Comparison of ENCODE assay signal across 8 cellular contexts in genomic region chr13:108342369-108343289, GRCh38.
DNase-seq lines count a peak whose midpoint lies in the region; ATAC-seq and TF ChIP-seq lines count a peak whose summit lies in the region.

No MANE protein-coding gene starts in this region.

- no peaks in the 10 kb centered on the region for H4K20me1 ChIP-seq in OCI-LY7 (ENCODE audit: insufficient read depth, low read length)

- no TSS peak for BruUV-seq in OCI-LY7 (replicated peaks; lab: Mats Ljungman, UMichigan)

- intact Hi-C loops in OCI-LY7 (cut with micrococcal nuclease; ENCODE audit: unreplicated experiment): no loop called here
- intact Hi-C loops in dorsolateral prefrontal cortex (cut with DNase I): loop anchor here in 1 of 2 donors (10.0 kb wide), 1 partner anchor 552 kb away; no protein-coding TSS in a partner anchor

- no peaks in the 10 kb centered on the region for H3K79me2 ChIP-seq in OCI-LY7 (ENCODE audit: insufficient read depth, low read depth, low read length)

- no peaks in the 10 kb centered on the region for H3K36me3 ChIP-seq in OCI-LY7 (ENCODE audit: insufficient read depth, low read length)

- H2AFZ ChIP-seq in OCI-LY7 (ENCODE audit: low read length): no peak overlapping the region

- CTCF ChIA-PET in OCI-LY7 (lab: Charles Lee; ENCODE audit: unreplicated experiment): no interaction called here

- POLR2A ChIA-PET in OCI-LY7 (lab: Charles Lee): no interaction called here

- DNase-seq in AG10803 (ENCODE audit: low read depth) (peak; percentile 29), OCI-LY7 (ENCODE audit: low spot score) (no peak), dorsolateral prefrontal cortex (peak in 1 of 10 donors; percentile 16), myocyte (ENCODE audit: low read depth) (peak; percentile 43), coronary artery (ENCODE audit: low spot score) (no peak)

- H3K27me3 ChIP-seq in dorsolateral prefrontal cortex: peaks cover 0 to 10% (median 0%) of the 10 kb centered on the region in 45 donors

- no peaks in the 10 kb centered on the region for H3K4me1 ChIP-seq in OCI-LY7 (ENCODE audit: insufficient read depth, low read length, poor library complexity, severe bottlenecking)

- H3K9me3 ChIP-seq in OCI-LY7 (ENCODE audit: low read length): no peaks in the 10 kb centered on the region

- peak; percentile 60 for TF ChIP-seq CTCF in AG10803 (conservative IDR thresholded peaks at IDR 0.05; ENCODE audit: low read length)
- TF ChIP-seq CTCF in GM12873 (IDR thresholded peaks at IDR 0.05; ENCODE audit: insufficient read depth, low read depth, low read length, missing control alignments): peak; percentile 52
- peak; percentile 30; the same call in 1 of the 2 replicates for TF ChIP-seq CTCF in OCI-LY7 (conservative IDR thresholded peaks at IDR 0.05; ENCODE audit: low read length)
- peak; percentile 22 to 79 (median 62) for TF ChIP-seq CTCF in dorsolateral prefrontal cortex (IDR thresholded peaks at IDR 0.05 in 54 of 56, conservative IDR thresholded peaks at IDR 0.05 in 2 of 56; ENCODE audit: low read depth in 1 of 56, partially characterized antibody in 56 of 56)
- TF ChIP-seq CTCF in coronary artery (IDR thresholded peaks at IDR 0.05): no peak

- no peak overlapping the region for H3K4me3 ChIP-seq in AG10803 (ENCODE audit: low read length)
- no peak overlapping the region for H3K4me3 ChIP-seq in OCI-LY7 (ENCODE audit: low read depth, low read length, poor library complexity, severe bottlenecking)
- H3K4me3 ChIP-seq in dorsolateral prefrontal cortex: no peak overlapping the region
- no peak overlapping the region for H3K4me3 ChIP-seq in coronary artery

- H3K27ac ChIP-seq in OCI-LY7 (ENCODE audit: low read depth, low read length, poor library complexity, severe bottlenecking) (no peak overlapping the region), dorsolateral prefrontal cortex (peak overlapping the region in 1 of 59 donors; percentile 5), coronary artery (no peak overlapping the region)

- H3K9me2 ChIP-seq in OCI-LY7 (ENCODE audit: insufficient read depth, low read length): no peaks in the 10 kb centered on the region

- H3K4me2 ChIP-seq in OCI-LY7 (ENCODE audit: low read length): no peak overlapping the region

- peak; percentile 52 for ATAC-seq in HG03196 (IDR thresholded peaks at IDR 0.05; ENCODE audit: unreplicated experiment)
- no peak for ATAC-seq in GM19397 (IDR thresholded peaks at IDR 0.05; ENCODE audit: unreplicated experiment)

Comparison
In these comparisons a context has a peak if more than half of its experiments do, and no peak if none do; other contexts are left out.
1. DNase-seq: peak in AG10803 (single experiment) and myocyte (single experiment); none in OCI-LY7 (single experiment) and coronary artery (single experiment).